ENCODE assay signal across 18 cellular contexts in the genomic region with DNA sequence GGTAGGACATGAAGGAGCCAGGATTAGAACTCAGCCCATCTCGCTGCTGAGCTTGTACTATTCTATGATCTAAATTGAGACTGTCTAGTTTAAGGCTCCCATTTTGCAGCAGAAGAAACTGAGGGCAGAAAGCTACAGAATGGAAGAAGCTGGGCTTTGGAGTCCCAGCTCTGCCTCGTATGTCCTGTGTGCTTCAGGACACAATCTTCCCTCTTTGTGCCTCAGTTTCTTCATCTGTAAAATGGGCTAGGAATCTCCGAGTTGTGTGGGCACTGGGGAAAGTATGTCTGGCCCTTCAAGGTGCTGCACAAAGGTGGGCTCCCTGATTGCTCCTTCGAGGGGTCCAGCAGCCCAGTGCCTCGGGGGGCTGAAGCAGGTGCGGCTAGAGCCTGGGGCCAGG.
"Had no signal": no experiment of that assay in that cellular context is flagged by ENCODE, and none has a peak within 500 bp of the region (broad histone marks: within the 10 kb centered on the region; RNA-seq: fewer than 3 reads in every experiment).

No MANE protein-coding gene starts in this region.

- H3K4me3 ChIP-seq: left lung, smooth muscle cell had no signal

- FAIRE-seq: colon, kidney had no signal

- H3K36me3 Mint-ChIP-seq: stimulated activated memory B cell treated with anti-CD40 and anti-IgM and Interleukin-4, amounts not matched to agents 10 μg/mL and 1 μg/mL and 100 μg/mL, for 72 hours had no signal

- H3K36me3 ChIP-seq: left lung had no signal

- H3K27me3 Mint-ChIP-seq: activated CD4-positive, alpha-beta T cell treated with anti-CD3 and anti-CD28 coated beads, Interleukin-2, amount 10 ng/mL, durations not matched to agents 24 days and 14 days; activated naive CD4-positive, alpha-beta T cell treated with anti-CD3 and anti-CD28 coated beads, Interleukin-2, amount 50 U/mL, for 24 hours had no signal

- DNase-seq: activated CD4-positive, alpha-beta T cell treated with anti-CD3 and anti-CD28 coated beads, Interleukin-2, amount 10 ng/mL, durations not matched to agents 24 days and 14 days; activated CD4-positive, CD25-positive, alpha-beta regulatory T cell; activated CD8-positive, alpha-beta T cell treated with anti-CD3 and anti-CD28 coated beads, Interleukin-2, amount 10 ng/mL, durations not matched to agents 7 days and 5 days; activated effector memory CD4-positive, alpha-beta T cell treated with Interleukin-2 at 50 U/mL for 16 hours; activated T-cell treated with anti-CD3 and anti-CD28 coated beads, Interleukin-2, amount 50 U/mL, for 48 hours; foreskin melanocyte; mammary epithelial cell; stimulated activated CD4-positive, alpha-beta T cell treated with anti-CD3 and anti-CD28 coated beads, Interleukin-4, amount 100 ng/mL, for 24 hours; T-helper 1 cell; T-helper 9 cell had no signal

- H3K27ac Mint-ChIP-seq: activated CD4-positive, alpha-beta T cell treated with anti-CD3 and anti-CD28 coated beads, Interleukin-2, amount 10 ng/mL, durations not matched to agents 24 days and 14 days; activated CD8-positive, alpha-beta T cell treated with anti-CD3 and anti-CD28 coated beads, Interleukin-2, amount 10 ng/mL, durations not matched to agents 7 days and 5 days; activated naive CD4-positive, alpha-beta T cell treated with anti-CD3 and anti-CD28 coated beads, Interleukin-2, amount 50 U/mL, for 24 hours; stimulated activated memory B cell treated with anti-CD40 and anti-IgM and Interleukin-4, amounts not matched to agents 10 μg/mL and 1 μg/mL and 100 μg/mL, for 72 hours had no signal

- H3K9ac ChIP-seq: parathyroid adenoma, SK-N-SH had no signal

- H3K4me2 ChIP-seq: SK-N-SH, smooth muscle cell had no signal

- H3K9me3 Mint-ChIP-seq: activated CD4-positive, alpha-beta T cell treated with anti-CD3 and anti-CD28 coated beads, Interleukin-2, amount 10 ng/mL, durations not matched to agents 24 days and 14 days; activated naive CD4-positive, alpha-beta T cell treated with anti-CD3 and anti-CD28 coated beads, Interleukin-2, amount 50 U/mL, for 24 hours; stimulated activated memory B cell treated with anti-CD40 and anti-IgM and Interleukin-4, amounts not matched to agents 10 μg/mL and 1 μg/mL and 100 μg/mL, for 72 hours had no signal

- ATAC-seq: activated CD8-positive, alpha-beta T cell treated with anti-CD3 and anti-CD28 coated beads, Interleukin-2, amount 10 ng/mL, durations not matched to agents 7 days and 5 days; stimulated activated memory B cell treated with anti-CD40 and anti-IgM and Interleukin-4, amounts not matched to agents 10 μg/mL and 1 μg/mL and 100 μg/mL, for 72 hours had no signal

- H3K4me3 Mint-ChIP-seq: activated CD4-positive, alpha-beta T cell treated with anti-CD3 and anti-CD28 coated beads, Interleukin-2, amount 10 ng/mL, durations not matched to agents 24 days and 14 days; activated CD8-positive, alpha-beta T cell treated with anti-CD3 and anti-CD28 coated beads, Interleukin-2, amount 10 ng/mL, durations not matched to agents 7 days and 5 days; activated naive CD4-positive, alpha-beta T cell treated with anti-CD3 and anti-CD28 coated beads, Interleukin-2, amount 50 U/mL, for 24 hours; stimulated activated memory B cell treated with anti-CD40 and anti-IgM and Interleukin-4, amounts not matched to agents 10 μg/mL and 1 μg/mL and 100 μg/mL, for 72 hours had no signal

- H3K9me3 ChIP-seq: left lung, SK-N-SH had no signal

- H2AFZ ChIP-seq: parathyroid adenoma had no signal

- H3K27ac ChIP-seq: parathyroid adenoma had no signal
